Comparison of ENCODE assay signal across 2 cellular contexts in the genomic region with DNA sequence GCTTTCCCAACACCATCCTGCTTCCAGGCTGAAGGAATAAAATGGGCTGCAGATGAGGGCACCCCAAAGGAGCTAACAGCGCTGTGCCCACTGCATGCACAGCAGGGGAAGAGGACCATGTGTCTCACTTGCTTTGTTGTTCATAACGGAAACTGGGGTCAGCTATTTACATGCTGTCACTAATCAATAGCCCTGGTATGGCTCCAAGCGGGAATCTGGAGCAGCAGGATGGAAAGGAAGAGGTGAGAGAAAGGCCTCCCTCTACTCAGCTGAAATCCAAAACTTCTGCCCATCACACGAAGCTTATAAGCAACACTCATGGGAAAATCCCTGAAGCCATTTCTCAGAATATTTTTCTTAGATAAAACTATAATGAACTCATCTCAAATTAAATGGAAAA.
TF ChIP-seq lines count a peak whose summit lies in the region.

No MANE protein-coding gene starts in this region.

TF ChIP-seq in liver, 16 proteins besides CTCF, POLR2A, EP300 and RAD21 (continued from another document):
- TF ChIP-seq, protein P1, sequence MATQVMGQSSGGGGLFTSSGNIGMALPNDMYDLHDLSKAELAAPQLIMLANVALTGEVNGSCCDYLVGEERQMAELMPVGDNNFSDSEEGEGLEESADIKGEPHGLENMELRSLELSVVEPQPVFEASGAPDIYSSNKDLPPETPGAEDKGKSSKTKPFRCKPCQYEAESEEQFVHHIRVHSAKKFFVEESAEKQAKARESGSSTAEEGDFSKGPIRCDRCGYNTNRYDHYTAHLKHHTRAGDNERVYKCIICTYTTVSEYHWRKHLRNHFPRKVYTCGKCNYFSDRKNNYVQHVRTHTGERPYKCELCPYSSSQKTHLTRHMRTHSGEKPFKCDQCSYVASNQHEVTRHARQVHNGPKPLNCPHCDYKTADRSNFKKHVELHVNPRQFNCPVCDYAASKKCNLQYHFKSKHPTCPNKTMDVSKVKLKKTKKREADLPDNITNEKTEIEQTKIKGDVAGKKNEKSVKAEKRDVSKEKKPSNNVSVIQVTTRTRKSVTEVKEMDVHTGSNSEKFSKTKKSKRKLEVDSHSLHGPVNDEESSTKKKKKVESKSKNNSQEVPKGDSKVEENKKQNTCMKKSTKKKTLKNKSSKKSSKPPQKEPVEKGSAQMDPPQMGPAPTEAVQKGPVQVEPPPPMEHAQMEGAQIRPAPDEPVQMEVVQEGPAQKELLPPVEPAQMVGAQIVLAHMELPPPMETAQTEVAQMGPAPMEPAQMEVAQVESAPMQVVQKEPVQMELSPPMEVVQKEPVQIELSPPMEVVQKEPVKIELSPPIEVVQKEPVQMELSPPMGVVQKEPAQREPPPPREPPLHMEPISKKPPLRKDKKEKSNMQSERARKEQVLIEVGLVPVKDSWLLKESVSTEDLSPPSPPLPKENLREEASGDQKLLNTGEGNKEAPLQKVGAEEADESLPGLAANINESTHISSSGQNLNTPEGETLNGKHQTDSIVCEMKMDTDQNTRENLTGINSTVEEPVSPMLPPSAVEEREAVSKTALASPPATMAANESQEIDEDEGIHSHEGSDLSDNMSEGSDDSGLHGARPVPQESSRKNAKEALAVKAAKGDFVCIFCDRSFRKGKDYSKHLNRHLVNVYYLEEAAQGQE (IDR thresholded peaks at IDR 0.05), result no peak
- TF ChIP-seq SP1 (IDR thresholded peaks at IDR 0.05) (peak; percentile 29), FOXA1 (IDR thresholded peaks at IDR 0.05) (no peak), YY1 (IDR thresholded peaks at IDR 0.05) (peak; percentile 6), FOXA2 (IDR thresholded peaks at IDR 0.05) (no peak), TAF1 (conservative IDR thresholded peaks at IDR 0.05) (no peak), HNF4A (conservative IDR thresholded peaks at IDR 0.05) (peak in 1 of 2 donors; percentile 6), JUND (IDR thresholded peaks at IDR 0.05) (no peak), GABPA (IDR thresholded peaks at IDR 0.05 in 1 of 2, conservative IDR thresholded peaks at IDR 0.05 in 1 of 2) (no peak), RXRA (IDR thresholded peaks at IDR 0.05) (no peak), EGR1 (IDR thresholded peaks at IDR 0.05; ENCODE audit: low read depth in 2 of 2) (no peak)
- TF ChIP-seq, protein P2, sequence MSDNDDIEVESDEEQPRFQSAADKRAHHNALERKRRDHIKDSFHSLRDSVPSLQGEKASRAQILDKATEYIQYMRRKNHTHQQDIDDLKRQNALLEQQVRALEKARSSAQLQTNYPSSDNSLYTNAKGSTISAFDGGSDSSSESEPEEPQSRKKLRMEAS (IDR thresholded peaks at IDR 0.05), result no peak
- TF ChIP-seq, protein P3, sequence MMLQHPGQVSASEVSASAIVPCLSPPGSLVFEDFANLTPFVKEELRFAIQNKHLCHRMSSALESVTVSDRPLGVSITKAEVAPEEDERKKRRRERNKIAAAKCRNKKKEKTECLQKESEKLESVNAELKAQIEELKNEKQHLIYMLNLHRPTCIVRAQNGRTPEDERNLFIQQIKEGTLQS (IDR thresholded peaks at IDR 0.05), result no peak

TF ChIP-seq in HepG2, 621 proteins besides CTCF, POLR2A, EP300 and RAD21 (continued from another document):
- TF ChIP-seq, protein P4, sequence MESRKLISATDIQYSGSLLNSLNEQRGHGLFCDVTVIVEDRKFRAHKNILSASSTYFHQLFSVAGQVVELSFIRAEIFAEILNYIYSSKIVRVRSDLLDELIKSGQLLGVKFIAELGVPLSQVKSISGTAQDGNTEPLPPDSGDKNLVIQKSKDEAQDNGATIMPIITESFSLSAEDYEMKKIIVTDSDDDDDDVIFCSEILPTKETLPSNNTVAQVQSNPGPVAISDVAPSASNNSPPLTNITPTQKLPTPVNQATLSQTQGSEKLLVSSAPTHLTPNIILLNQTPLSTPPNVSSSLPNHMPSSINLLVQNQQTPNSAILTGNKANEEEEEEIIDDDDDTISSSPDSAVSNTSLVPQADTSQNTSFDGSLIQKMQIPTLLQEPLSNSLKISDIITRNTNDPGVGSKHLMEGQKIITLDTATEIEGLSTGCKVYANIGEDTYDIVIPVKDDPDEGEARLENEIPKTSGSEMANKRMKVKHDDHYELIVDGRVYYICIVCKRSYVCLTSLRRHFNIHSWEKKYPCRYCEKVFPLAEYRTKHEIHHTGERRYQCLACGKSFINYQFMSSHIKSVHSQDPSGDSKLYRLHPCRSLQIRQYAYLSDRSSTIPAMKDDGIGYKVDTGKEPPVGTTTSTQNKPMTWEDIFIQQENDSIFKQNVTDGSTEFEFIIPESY (CRISPR knock-in tag; IDR thresholded peaks at IDR 0.05), result no peak
- TF ChIP-seq ZNF121 (CRISPR knock-in tag; IDR thresholded peaks at IDR 0.05) (no peak), SP4 (CRISPR knock-in tag; IDR thresholded peaks at IDR 0.05) (no peak), EHMT2 (IDR thresholded peaks at IDR 0.05; ENCODE audit: borderline replicate concordance, low read depth, low read length) (no peak), SAFB2 (CRISPR knock-in tag; IDR thresholded peaks at IDR 0.05; ENCODE audit: borderline replicate concordance, low read depth) (no peak), ZNF777 (CRISPR knock-in tag; IDR thresholded peaks at IDR 0.05) (no peak)
- TF ChIP-seq, protein P5, sequence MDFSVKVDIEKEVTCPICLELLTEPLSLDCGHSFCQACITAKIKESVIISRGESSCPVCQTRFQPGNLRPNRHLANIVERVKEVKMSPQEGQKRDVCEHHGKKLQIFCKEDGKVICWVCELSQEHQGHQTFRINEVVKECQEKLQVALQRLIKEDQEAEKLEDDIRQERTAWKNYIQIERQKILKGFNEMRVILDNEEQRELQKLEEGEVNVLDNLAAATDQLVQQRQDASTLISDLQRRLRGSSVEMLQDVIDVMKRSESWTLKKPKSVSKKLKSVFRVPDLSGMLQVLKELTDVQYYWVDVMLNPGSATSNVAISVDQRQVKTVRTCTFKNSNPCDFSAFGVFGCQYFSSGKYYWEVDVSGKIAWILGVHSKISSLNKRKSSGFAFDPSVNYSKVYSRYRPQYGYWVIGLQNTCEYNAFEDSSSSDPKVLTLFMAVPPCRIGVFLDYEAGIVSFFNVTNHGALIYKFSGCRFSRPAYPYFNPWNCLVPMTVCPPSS (IDR thresholded peaks at IDR 0.05), result no peak
- TF ChIP-seq, protein P6, sequence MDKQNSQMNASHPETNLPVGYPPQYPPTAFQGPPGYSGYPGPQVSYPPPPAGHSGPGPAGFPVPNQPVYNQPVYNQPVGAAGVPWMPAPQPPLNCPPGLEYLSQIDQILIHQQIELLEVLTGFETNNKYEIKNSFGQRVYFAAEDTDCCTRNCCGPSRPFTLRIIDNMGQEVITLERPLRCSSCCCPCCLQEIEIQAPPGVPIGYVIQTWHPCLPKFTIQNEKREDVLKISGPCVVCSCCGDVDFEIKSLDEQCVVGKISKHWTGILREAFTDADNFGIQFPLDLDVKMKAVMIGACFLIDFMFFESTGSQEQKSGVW (CRISPR knock-in tag; IDR thresholded peaks at IDR 0.05; ENCODE audit: borderline replicate concordance), result no peak
